Comparison of ENCODE assay signal across 8 cellular contexts in the genomic region with DNA sequence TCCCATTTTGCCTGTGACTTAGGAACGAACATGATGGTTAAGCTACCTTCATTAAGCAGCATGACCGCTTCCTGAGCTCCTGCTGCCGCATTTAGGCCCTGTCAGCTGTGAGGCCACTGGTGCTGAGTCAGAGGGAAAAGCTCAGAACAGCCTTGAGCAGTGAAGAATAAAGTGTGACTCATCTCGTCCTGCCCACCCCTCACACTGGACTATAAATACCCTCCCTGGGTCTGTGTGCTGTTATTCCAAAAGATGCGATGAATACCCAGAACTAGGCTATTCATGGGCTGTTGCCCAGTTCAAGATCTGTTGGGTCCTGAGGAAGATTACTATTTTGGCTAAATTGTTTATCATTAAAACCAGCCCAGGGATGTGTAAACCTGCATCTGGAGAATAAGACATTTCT. TPM values are rescaled to one million over a fixed set of nuclear protein-coding genes. Genes with fewer than 3 reads are reported as not detected.
DNase-seq lines count a peak whose midpoint lies in the region; ATAC-seq and TF ChIP-seq lines count a peak whose summit lies in the region.
"Not testable (repeated sequence)": the region's sequence is repeated elsewhere in the genome, so short reads cannot be mapped to it uniquely, and the experiment has no call there.

No MANE protein-coding gene starts in this region.

- H3K27me3 Mint-ChIP-seq in naive thymus-derived CD4-positive, alpha-beta T cell = not testable (repeated sequence)

- not testable (repeated sequence) for H3K9me3 ChIP-seq in NT2/D1 (ENCODE audit: insufficient read depth, low read length); ascending aorta; naive thymus-derived CD4-positive, alpha-beta T cell (ENCODE audit: control insufficient read depth in 2 of 3, low read length in 3 of 3); transverse colon

- peak overlapping the region; percentile 61 for H3K9ac ChIP-seq in NT2/D1 (ENCODE audit: insufficient read length, low read depth)

- WGBS in transverse colon (ENCODE audit: low coverage in 1 of 2), 2 donors = 41 to 50% methylated on average over 1 to 5 of the region's 5 CpGs

- DNase-seq in NT2/D1 (ENCODE audit: low read depth, low spot score) = peak; percentile 16
- DNase-seq in ascending aorta (ENCODE audit: low spot score in 2 of 2) = peak; percentile 64 to 88
- peak; percentile 64 for DNase-seq in foreskin melanocyte
- DNase-seq in naive thymus-derived CD4-positive, alpha-beta T cell; transverse colon: not testable (repeated sequence)

- CTCF ChIA-PET in naive thymus-derived CD4-positive, alpha-beta T cell (lab: Charles Lee) = not testable (repeated sequence)

- H3K27ac ChIP-seq in ascending aorta (peak overlapping the region; percentile 79 to 82), transverse colon (peak overlapping the region; percentile 42 to 67 (median 58))
- H3K27ac ChIP-seq in naive thymus-derived CD4-positive, alpha-beta T cell (ENCODE audit: low read depth, low read length) = not testable (repeated sequence)

- in situ Hi-C loops in transverse colon (cut with MboI; ENCODE audit: low pct_ligation_motif_present in 1 of 4, low pct_unique_long_range_greater_than_20kb in 1 of 4, low sequenced_read_pairs in 3 of 4) = not testable (repeated sequence)

- H3K36me3 ChIP-seq in NT2/D1 (ENCODE audit: insufficient read depth, insufficient read length, low read length); ascending aorta; naive thymus-derived CD4-positive, alpha-beta T cell (ENCODE audit: control insufficient read depth in 2 of 3, insufficient read depth in 3 of 3, low read length in 3 of 3); transverse colon: not testable (repeated sequence)

- H3K27ac Mint-ChIP-seq in naive thymus-derived CD4-positive, alpha-beta T cell = peak overlapping the region in 1 of 9 donors; percentile 48

- TF ChIP-seq EP300 in transverse colon (IDR thresholded peaks at IDR 0.05; ENCODE audit: low read depth) = not testable (repeated sequence)

- TF ChIP-seq CTCF in ascending aorta (IDR thresholded peaks at IDR 0.05); transverse colon (IDR thresholded peaks at IDR 0.05): not testable (repeated sequence)

- H3K4me3 ChIP-seq in NT2/D1 (ENCODE audit: insufficient read length, low read depth); ascending aorta; naive thymus-derived CD4-positive, alpha-beta T cell (ENCODE audit: low read length); transverse colon: not testable (repeated sequence)

- H3K4me1 Mint-ChIP-seq in naive thymus-derived CD4-positive, alpha-beta T cell = peaks cover 0 to 27% (median 4%) of the 10 kb centered on the region in 7 donors

- not testable (repeated sequence) for H3K36me3 Mint-ChIP-seq in naive thymus-derived CD4-positive, alpha-beta T cell

- POLR2A ChIA-PET in naive thymus-derived CD4-positive, alpha-beta T cell (lab: Charles Lee) = not testable (repeated sequence)

- intact Hi-C loops in ascending aorta (cut with DNase I); naive thymus-derived CD4-positive, alpha-beta T cell (cut with micrococcal nuclease); transverse colon (cut with DNase I; ENCODE audit: low total_unique reads): not testable (repeated sequence)

- not testable (repeated sequence) for H3K4me3 Mint-ChIP-seq in naive thymus-derived CD4-positive, alpha-beta T cell

- not testable (repeated sequence) for TF ChIP-seq POLR2A in GM18505 (IDR thresholded peaks at IDR 0.05; ENCODE audit: borderline replicate concordance, extremely low read depth, insufficient read depth, insufficient read length); transverse colon (IDR thresholded peaks at IDR 0.05)

- H3K9me3 Mint-ChIP-seq in naive thymus-derived CD4-positive, alpha-beta T cell = not testable (repeated sequence)

- H3K27me3 ChIP-seq in NT2/D1 (ENCODE audit: insufficient read depth, insufficient read length); ascending aorta; naive thymus-derived CD4-positive, alpha-beta T cell (ENCODE audit: control insufficient read depth in 2 of 2, insufficient read depth in 2 of 2, low read length in 2 of 2); transverse colon: not testable (repeated sequence)

- ATAC-seq in GM18505 (IDR thresholded peaks at IDR 0.05; ENCODE audit: unreplicated experiment) (peak; percentile 95), GM21717 (IDR thresholded peaks at IDR 0.05; ENCODE audit: unreplicated experiment) (peak; percentile 94), HG03135 (IDR thresholded peaks at IDR 0.05; ENCODE audit: unreplicated experiment) (peak; percentile 94)
- peak; percentile 58 for ATAC-seq in naive thymus-derived CD4-positive, alpha-beta T cell

- not testable (repeated sequence) for H3K4me1 ChIP-seq in NT2/D1 (ENCODE audit: insufficient read depth, insufficient read length); naive thymus-derived CD4-positive, alpha-beta T cell (ENCODE audit: control insufficient read depth in 2 of 2, insufficient read depth in 2 of 2, low read length in 2 of 2)
- H3K4me1 ChIP-seq in ascending aorta = peaks cover 0 to 12% of the 10 kb centered on the region in 2 donors
- H3K4me1 ChIP-seq in transverse colon = peaks cover 0 to 11% (median 8%) of the 10 kb centered on the region in 4 donors

RNA-seq across cellular contexts. Expression of a gene that starts 57.1 kb away (rescaled TPM):
- total RNA-seq in ascending aorta = 15.5 TPM
- total RNA-seq in naive thymus-derived CD4-positive, alpha-beta T cell = 100 to 1,000 TPM in 2 of 5 experiments, 10 to 100 TPM in 3; 63.4 to 118 (median 88.6) TPM
- 10 to 100 TPM; 15.2 to 19.1 TPM for polyA plus RNA-seq in naive thymus-derived CD4-positive, alpha-beta T cell
- 10 to 100 TPM; 24.7 to 64.5 (median 52.5) TPM for total RNA-seq in transverse colon
